Comparison of ENCODE assay signal across 9 cellular contexts in genomic region chr12:45732936-45733335, GRCh38. TPM values are rescaled to one million over a fixed set of nuclear protein-coding genes. Genes with fewer than 3 reads are reported as not detected.
DNase-seq lines count a peak whose midpoint lies in the region; ATAC-seq and TF ChIP-seq lines count a peak whose summit lies in the region.
"Had no signal": no experiment of that assay in that cellular context is flagged by ENCODE, and none has a peak within 500 bp of the region (broad histone marks: within the 10 kb centered on the region; RNA-seq: fewer than 3 reads in every experiment).

No MANE protein-coding gene starts in this region.

- H3K9me2 ChIP-seq in SK-N-SH (no peaks in the 10 kb centered on the region), hepatocyte (replicated peaks; ENCODE audit: insufficient read depth) (no peaks in the 10 kb centered on the region)

- ATAC-seq in SK-N-SH treated with all-trans-retinoic acid at 6 μM for 48 hours, result no peak
- no peak for ATAC-seq in WTC11
- no peak for ATAC-seq in HG03097 (IDR thresholded peaks at IDR 0.05; ENCODE audit: low FRiP score, unreplicated experiment)
- ATAC-seq in GM19397 (IDR thresholded peaks at IDR 0.05; ENCODE audit: unreplicated experiment), result no peak
- no peak for ATAC-seq in HG03175 (IDR thresholded peaks at IDR 0.05; ENCODE audit: unreplicated experiment)

- POLR2A ChIA-PET in SK-N-SH (lab: Yijun Ruan, JAX), result no interaction called here
- POLR2A ChIA-PET in WTC11 (lab: Charles Lee), result no interaction called here

- intact Hi-C loops in stomach (cut with DNase I; ENCODE audit: low total_unique reads), result no loop called here

- TF ChIP-seq CTCF in SK-N-SH (IDR thresholded peaks at IDR 0.05), result no peak
- no peak for TF ChIP-seq CTCF in WTC11 (IDR thresholded peaks at IDR 0.05)
- TF ChIP-seq CTCF in hepatocyte (IDR thresholded peaks at IDR 0.05; ENCODE audit: poor library complexity), result no peak
- TF ChIP-seq CTCF in stomach (IDR thresholded peaks at IDR 0.05), result no peak

- peak overlapping the region; percentile 91; the same call in 1 of the 2 replicates for H3K9ac ChIP-seq in SK-N-SH

- TF ChIP-seq POLR2A in stomach (IDR thresholded peaks at IDR 0.05), result no peak

- DNase-seq in SK-N-SH (no peak), WTC11 (ENCODE audit: low spot score) (no peak), hepatocyte (ENCODE audit: low spot score) (no peak), stomach (no peak)
- DNase-seq: NCI-H146 had no signal

- H3K4me1 ChIP-seq in SK-N-SH (ENCODE audit: control insufficient read depth in 1 of 2, insufficient read depth in 2 of 2, low read depth in 1 of 2, low read length in 1 of 2) (peaks cover 8 to 10% of the 10 kb centered on the region in 2 experiments; a peak in 2 of 4 replicates), hepatocyte (ENCODE audit: insufficient read depth) (peaks cover 25% of the 10 kb centered on the region), stomach (peaks cover 25 to 53% (median 38%) of the 10 kb centered on the region in 4 donors)

- H3K27me3 ChIP-seq in SK-N-SH (ENCODE audit: insufficient read depth) (no peaks in the 10 kb centered on the region), hepatocyte (no peaks in the 10 kb centered on the region), stomach (no peaks in the 10 kb centered on the region)

- peak overlapping the region; percentile 88 for H3K4me2 ChIP-seq in SK-N-SH
- peak overlapping the region; percentile 85 for H3K4me2 ChIP-seq in hepatocyte

- H3K27me3 Mint-ChIP-seq in WTC11 (ENCODE audit: low read depth), result no peaks in the 10 kb centered on the region

- peaks cover 20% of the 10 kb centered on the region for H3K9me3 Mint-ChIP-seq in WTC11

- H2AFZ ChIP-seq in SK-N-SH (ENCODE audit: low read depth), result no peak overlapping the region
- no peak overlapping the region for H2AFZ ChIP-seq in hepatocyte

- no peaks in the 10 kb centered on the region; the same call in 1 of the 2 replicates for H3K9me3 ChIP-seq in SK-N-SH
- H3K9me3 ChIP-seq in hepatocyte (ENCODE audit: low read depth), result peaks cover 6% of the 10 kb centered on the region
- H3K9me3 ChIP-seq in stomach, result no peaks in the 10 kb centered on the region

- peak overlapping the region; percentile 49 for H3K4me3 Mint-ChIP-seq in WTC11

- H3K4me3 ChIP-seq in SK-N-SH (ENCODE audit: low read depth in 2 of 2, low read length in 1 of 2) (peak overlapping the region; percentile 13 to 93), hepatocyte (peak overlapping the region; percentile 14), stomach (peak overlapping the region in 1 of 4 donors; percentile 18)

- H3K27ac Mint-ChIP-seq in WTC11, result no peak overlapping the region; the same call in 1 of the 2 replicates

- H3K79me2 ChIP-seq in SK-N-SH (ENCODE audit: insufficient read depth) (peaks cover 72% of the 10 kb centered on the region), hepatocyte (peaks cover 71% of the 10 kb centered on the region)

- H3K4me1 Mint-ChIP-seq in WTC11, result peaks cover 24% of the 10 kb centered on the region

- H3K36me3 Mint-ChIP-seq in WTC11, result peaks cover 47% of the 10 kb centered on the region

- TF ChIP-seq EP300 in SK-N-SH (IDR thresholded peaks at IDR 0.05; ENCODE audit: borderline replicate concordance in 1 of 2, low read depth in 1 of 2, low read length in 1 of 2) (no peak), stomach (IDR thresholded peaks at IDR 0.05) (no peak)

- H3K36me3 ChIP-seq in SK-N-SH (replicated peaks in 1 of 2; ENCODE audit: control insufficient read depth in 1 of 2, insufficient read depth in 2 of 2, low read length in 1 of 2), result peaks cover 34 to 42% of the 10 kb centered on the region in 2 experiments
- no peaks in the 10 kb centered on the region for H3K36me3 ChIP-seq in hepatocyte (replicated peaks; ENCODE audit: insufficient read depth, low read depth)
- H3K36me3 ChIP-seq in stomach, result peaks cover 0 to 9% (median 4%) of the 10 kb centered on the region in 4 donors

- H4K20me1 ChIP-seq in SK-N-SH (ENCODE audit: insufficient read depth), result 0 out of 2 replicates have a peak, but pooled peaks cover 6% of the 10 kb centered on the region
- H4K20me1 ChIP-seq in hepatocyte (ENCODE audit: insufficient read depth, poor library complexity, severe bottlenecking), result peaks cover 12% of the 10 kb centered on the region

- no peak for TF ChIP-seq RAD21 in SK-N-SH (IDR thresholded peaks at IDR 0.05; ENCODE audit: low read length)

- peaks cover 34% of the 10 kb centered on the region for H3F3A ChIP-seq in SK-N-SH (replicated peaks; ENCODE audit: insufficient read depth)

- H3K27ac ChIP-seq in SK-N-SH (ENCODE audit: low read depth in 2 of 2, low read length in 1 of 2) (peak overlapping the region; percentile 34 to 94; a peak in 3 of 4 replicates), hepatocyte (peak overlapping the region; percentile 100), stomach (peak overlapping the region in 4 of 5 donors; percentile 99 to 100 (median 100))

- CTCF ChIA-PET in SK-N-SH (lab: Yijun Ruan, JAX), result interaction anchor here (1.1 to 1.5 kb wide), 2 partner anchors 12 to 287 kb away, joined by 3 to 4 read pairs; no protein-coding TSS in a partner anchor
- CTCF ChIA-PET in WTC11 (lab: Charles Lee), result no interaction called here

TF ChIP-seq in SK-N-SH, 30 proteins besides CTCF, POLR2A, EP300 and RAD21 (continues in another document):
- no peak for TF ChIP-seq USF2 (IDR thresholded peaks at IDR 0.05; ENCODE audit: borderline replicate concordance, low read depth, low read length)
- TF ChIP-seq IRF3 (IDR thresholded peaks at IDR 0.05; ENCODE audit: low read depth, low read length), result no peak
- TF ChIP-seq TEAD4 (IDR thresholded peaks at IDR 0.05; ENCODE audit: borderline replicate concordance, insufficient read depth), result no peak

TF ChIP-seq in SK-N-SH treated with all-trans-retinoic acid at 6 μM for 48 hours, 23 proteins besides CTCF, POLR2A, EP300 and RAD21 (continues in another document):
- TF ChIP-seq TCF4 (CRISPR knock-in tag; IDR thresholded peaks at IDR 0.05; ENCODE audit: borderline replicate concordance) (no peak), SNAI2 (CRISPR knock-in tag; IDR thresholded peaks at IDR 0.05) (no peak), ARNTL (CRISPR knock-in tag; IDR thresholded peaks at IDR 0.05; ENCODE audit: borderline replicate concordance, low read depth) (no peak), ZNF70 (CRISPR knock-in tag; IDR thresholded peaks at IDR 0.05) (no peak), ZFP3 (CRISPR knock-in tag; IDR thresholded peaks at IDR 0.05) (no peak), BACH2 (CRISPR knock-in tag; IDR thresholded peaks at IDR 0.05; ENCODE audit: borderline replicate concordance) (no peak), GLIS3 (CRISPR knock-in tag; IDR thresholded peaks at IDR 0.05) (no peak), OSR1 (CRISPR knock-in tag; IDR thresholded peaks at IDR 0.05) (no peak), TOX (CRISPR knock-in tag; IDR thresholded peaks at IDR 0.05; ENCODE audit: borderline replicate concordance) (no peak), RARB (CRISPR knock-in tag; IDR thresholded peaks at IDR 0.05) (no peak), ISL1 (CRISPR knock-in tag; IDR thresholded peaks at IDR 0.05) (no peak), ZNF565 (CRISPR knock-in tag; conservative IDR thresholded peaks at IDR 0.05; ENCODE audit: low read depth) (no peak)

TF ChIP-seq in WTC11, 78 proteins besides CTCF, POLR2A, EP300 and RAD21:
- TF ChIP-seq TEAD1 (CRISPR knock-in tag; IDR thresholded peaks at IDR 0.05), result no peak
- TF ChIP-seq MXD4 (CRISPR knock-in tag; IDR thresholded peaks at IDR 0.05; ENCODE audit: borderline replicate concordance), result no peak
- TF ChIP-seq RELA (CRISPR knock-in tag; IDR thresholded peaks at IDR 0.05; ENCODE audit: borderline replicate concordance), result no peak
- no peak for TF ChIP-seq ZNF423 (CRISPR knock-in tag; IDR thresholded peaks at IDR 0.05)
- TF ChIP-seq ZNF317 (CRISPR knock-in tag; IDR thresholded peaks at IDR 0.05; ENCODE audit: borderline replicate concordance, low read depth), result no peak
- no peak for TF ChIP-seq NFE2L1 (CRISPR knock-in tag; IDR thresholded peaks at IDR 0.05)

RNA-seq across cellular contexts. Expression of gene ARID2, which starts 3.4 kb away (rescaled TPM):
- polyA plus RNA-seq in SK-N-SH (2012; rRNA removed), result 5.9 and 8.0 TPM in 2 replicates
- 5.7 and 6.6 TPM in 2 replicates for polyA plus RNA-seq in SK-N-SH (2012; cell fraction: cytosol; rRNA removed)
- 6.1 and 15.6 TPM in 2 replicates for polyA plus RNA-seq in SK-N-SH (2012; cell fraction: nucleus; rRNA removed)
- total RNA-seq in WTC11 (2021), result 33.9 to 47.0 TPM (median 38.1 TPM) in 3 replicates
- 26.8 and 29.7 TPM in 2 replicates for total RNA-seq in hepatocyte
- 11.9 and 13.2 TPM in 2 replicates for polyA plus RNA-seq in hepatocyte
- 10 to 100 TPM in 4 of 5 donors, 1 to 10 TPM in 1; 2.6 to 80.4 (median 28.5) TPM for total RNA-seq in stomach
- polyA plus RNA-seq in stomach, result 1 to 10 TPM; 2.8 to 5.6 (median 4.1) TPM
